19 cellular contexts compared by ENCODE assay signal in genomic region chr12:81626406-81626805, GRCh38.
"Had no signal": no experiment of that assay in that cellular context is flagged by ENCODE, and none has a peak within 500 bp of the region (broad histone marks: within the 10 kb centered on the region; RNA-seq: fewer than 3 reads in every experiment).

No MANE protein-coding gene starts in this region.

- H3K27ac ChIP-seq: esophagus muscularis mucosa, foreskin keratinocyte, gastroesophageal sphincter, heart left ventricle, hepatocyte, pancreas, right lobe of liver, thoracic aorta, tibial nerve, upper lobe of left lung had no signal

- DNase-seq: effector memory CD4-positive, alpha-beta T cell; foreskin keratinocyte; heart left ventricle; kidney; natural killer cell; pancreas; right lobe of liver; small intestine; stimulated activated CD4-positive, alpha-beta T cell treated with anti-CD3 and anti-CD28 coated beads, Interleukin-15, amount 100 ng/mL, for 24 hours; stimulated activated CD4-positive, alpha-beta T cell treated with anti-CD3 and anti-CD28 coated beads, Interleukin-2, amount 100 ng/mL, for 48 hours; stimulated activated naive B cell treated with anti-CD40 and anti-IgM and Interleukin-4, amounts not matched to agents 10 μg/mL and 1 μg/mL and 100 μg/mL, for 72 hours; upper lobe of left lung had no signal

- ATAC-seq: foreskin keratinocyte; gastroesophageal sphincter; heart left ventricle; left lobe of liver; natural killer cell; pancreas; right lobe of liver; stimulated activated naive B cell treated with anti-CD40 and anti-IgM and Interleukin-4, amounts not matched to agents 10 μg/mL and 1 μg/mL and 100 μg/mL, for 72 hours had no signal

- H3K4me3 ChIP-seq: esophagus muscularis mucosa, gastroesophageal sphincter, heart left ventricle, hepatocyte, lung, pancreas, right lobe of liver, thoracic aorta, tibial nerve, upper lobe of left lung had no signal
